ENCODE assay signal across 27 cellular contexts in genomic region chr20:24483435-24484080, GRCh38. TPM values are rescaled to one million over a fixed set of nuclear protein-coding genes. Genes with fewer than 3 reads are reported as not detected.
"Had no signal": no experiment of that assay in that cellular context is flagged by ENCODE, and none has a peak within 500 bp of the region (broad histone marks: within the 10 kb centered on the region; RNA-seq: fewer than 3 reads in every experiment).

No MANE protein-coding gene starts in this region.

- H3K9me3 Mint-ChIP-seq: central memory CD8-positive, alpha-beta T cell; immature natural killer cell; naive thymus-derived CD4-positive, alpha-beta T cell; nephron; stimulated activated memory B cell treated with anti-CD40 and anti-IgM and Interleukin-4, amounts not matched to agents 10 μg/mL and 1 μg/mL and 100 μg/mL, for 72 hours; type B pancreatic cell had no signal

- H3K4me1 ChIP-seq: foreskin keratinocyte, gastroesophageal sphincter, right lobe of liver, testis, tibial artery had no signal

- H3K4me3 ChIP-seq: coronary artery, esophagus muscularis mucosa, gastroesophageal sphincter, heart right ventricle, ovary, right lobe of liver, testis, tibial artery had no signal

- H3K4me1 Mint-ChIP-seq: central memory CD8-positive, alpha-beta T cell; naive thymus-derived CD4-positive, alpha-beta T cell; nephron; stimulated activated memory B cell treated with anti-CD40 and anti-IgM and Interleukin-4, amounts not matched to agents 10 μg/mL and 1 μg/mL and 100 μg/mL, for 72 hours had no signal

- DNase-seq: dermis blood vessel endothelial cell; effector memory CD4-positive, alpha-beta T cell; foreskin keratinocyte; heart right ventricle; hippocampal formation; immature natural killer cell; mesenchymal stem cell; midbrain; naive thymus-derived CD4-positive, alpha-beta T cell; occipital lobe; ovary; stimulated activated CD4-positive, alpha-beta T cell treated with anti-CD3 and anti-CD28 coated beads, Interleukin-4, amount 100 ng/mL, for 4 hours; stimulated activated naive CD8-positive, alpha-beta T cell treated with anti-CD3 and anti-CD28 coated beads, Interleukin-15, Interleukin-2, amounts not matched to agents 100 U/mL and 50 U/mL, for 24 hours; substantia nigra; testis; tibial artery had no signal

- H3K4me3 Mint-ChIP-seq: central memory CD8-positive, alpha-beta T cell; immature natural killer cell; naive thymus-derived CD4-positive, alpha-beta T cell; nephron; stimulated activated memory B cell treated with anti-CD40 and anti-IgM and Interleukin-4, amounts not matched to agents 10 μg/mL and 1 μg/mL and 100 μg/mL, for 72 hours; type B pancreatic cell had no signal

- H3K36me3 Mint-ChIP-seq: immature natural killer cell; naive thymus-derived CD4-positive, alpha-beta T cell; stimulated activated memory B cell treated with anti-CD40 and anti-IgM and Interleukin-4, amounts not matched to agents 10 μg/mL and 1 μg/mL and 100 μg/mL, for 72 hours; type B pancreatic cell had no signal

- H3K27ac Mint-ChIP-seq: immature natural killer cell; naive thymus-derived CD4-positive, alpha-beta T cell; nephron; stimulated activated memory B cell treated with anti-CD40 and anti-IgM and Interleukin-4, amounts not matched to agents 10 μg/mL and 1 μg/mL and 100 μg/mL, for 72 hours; type B pancreatic cell had no signal

- H3K27ac ChIP-seq: coronary artery, esophagus muscularis mucosa, foreskin keratinocyte, gastroesophageal sphincter, heart right ventricle, ovary, right lobe of liver, testis, tibial artery had no signal

- H3K27me3 ChIP-seq: foreskin keratinocyte, heart right ventricle, ovary, right lobe of liver, testis, tibial artery had no signal

- H3K9me3 ChIP-seq: esophagus muscularis mucosa, gastroesophageal sphincter, heart right ventricle, ovary, right lobe of liver, testis, tibial artery had no signal

- H3K36me3 ChIP-seq: esophagus muscularis mucosa, gastroesophageal sphincter, heart right ventricle, ovary, right lobe of liver had no signal

- H3K27me3 Mint-ChIP-seq: stimulated activated memory B cell treated with anti-CD40 and anti-IgM and Interleukin-4, amounts not matched to agents 10 μg/mL and 1 μg/mL and 100 μg/mL, for 72 hours had no signal

- ATAC-seq: foreskin keratinocyte; gastroesophageal sphincter; heart right ventricle; left lobe of liver; naive thymus-derived CD4-positive, alpha-beta T cell; right lobe of liver; stimulated activated memory B cell treated with anti-CD40 and anti-IgM and Interleukin-4, amounts not matched to agents 10 μg/mL and 1 μg/mL and 100 μg/mL, for 72 hours; stimulated activated naive CD8-positive, alpha-beta T cell treated with anti-CD3 and anti-CD28 coated beads, Interleukin-15, Interleukin-2, amounts not matched to agents 100 U/mL and 50 U/mL, for 24 hours had no signal

RNA-seq across cellular contexts. Expression of gene SYNDIG1, which starts 14.1 kb away (rescaled TPM):
- total RNA-seq: endothelial cell of umbilical vein; esophagus muscularis mucosa; foreskin keratinocyte; left lobe of liver; lung microvascular endothelial cell; naive thymus-derived CD4-positive, alpha-beta T cell; right lobe of liver had no signal
- polyA plus RNA-seq: endothelial cell of umbilical vein; foreskin keratinocyte; immature natural killer cell; naive thymus-derived CD4-positive, alpha-beta T cell had no signal
